In the genomic region with DNA sequence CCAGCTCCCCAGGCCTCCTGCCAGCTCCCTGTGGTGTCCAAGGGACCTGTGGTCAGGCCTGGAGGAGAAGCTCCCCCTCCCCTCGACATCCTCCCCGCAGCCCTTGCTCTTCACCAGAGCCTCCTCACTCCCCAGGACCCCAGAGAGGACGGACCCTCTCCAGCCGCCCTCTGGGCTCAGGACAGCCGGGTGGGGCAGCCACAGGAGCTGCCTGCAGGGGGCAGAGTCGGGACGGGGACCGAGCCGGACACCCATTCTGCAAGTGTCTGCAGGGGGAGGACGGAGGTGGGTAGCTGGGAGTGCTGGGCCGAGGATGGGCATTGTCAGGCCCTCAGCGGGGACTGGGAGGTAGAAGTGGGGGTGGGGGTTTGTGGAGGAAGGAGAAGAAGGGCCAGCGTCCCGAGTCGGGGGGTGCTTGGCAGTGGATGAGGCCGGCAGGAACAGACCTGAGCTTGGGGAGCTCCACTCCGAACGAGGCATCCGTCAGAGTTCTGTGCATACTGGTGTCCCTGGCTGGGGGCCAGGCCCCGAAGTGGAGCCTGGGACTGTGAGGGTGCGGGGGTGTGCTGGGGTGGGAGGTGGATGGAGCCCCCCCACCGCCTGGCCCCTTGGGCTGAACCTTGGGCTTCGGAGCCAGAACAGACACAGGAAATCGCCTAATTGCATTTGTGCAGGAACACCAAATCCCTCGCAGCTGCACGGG, we compare ENCODE assay signal across 6 cellular contexts.
DNase-seq lines count a peak whose midpoint lies in the region; TF ChIP-seq lines count a peak whose summit lies in the region.

No MANE protein-coding gene starts in this region.

- H3K36me3 ChIP-seq in parathyroid adenoma (ENCODE audit: control insufficient read depth, insufficient read depth, low read length), result no peaks in the 10 kb centered on the region

- H3K4me3 ChIP-seq in parathyroid adenoma (ENCODE audit: low read depth, low read length), result no peak overlapping the region

- no peaks in the 10 kb centered on the region for H3K4me1 ChIP-seq in parathyroid adenoma

- H3K27me3 ChIP-seq in parathyroid adenoma (ENCODE audit: control insufficient read depth, insufficient read depth, low read length), result no peaks in the 10 kb centered on the region

- no peak overlapping the region for H3K9ac ChIP-seq in parathyroid adenoma

- no peak overlapping the region for H3K27ac ChIP-seq in parathyroid adenoma

- peak; percentile 49 for DNase-seq in DMS 273 (lab: John Stamatoyannopoulos, UW; ENCODE audit: unreplicated experiment)
- no peak for DNase-seq in DMS 273 treated with DMSO at 0.1 percent for 48 hours (lab: John Stamatoyannopoulos, UW)
- DNase-seq in T47D (ENCODE audit: low read depth in 1 of 2, low spot score in 1 of 2), result peak; percentile 39 to 44
- no peak for DNase-seq in stimulated activated naive CD4-positive, alpha-beta T cell (lab: John Stamatoyannopoulos, UW)
- no peak for DNase-seq in NCI-H748 treated with DMSO at 0.1 percent for 48 hours (lab: John Stamatoyannopoulos, UW)

- in situ Hi-C loops in T47D (cut with HindIII; ENCODE audit: low pct_unique_long_range_greater_than_20kb, low sequenced_read_pairs), result no loop called here

- no peak overlapping the region for H3K4me2 ChIP-seq in parathyroid adenoma (ENCODE audit: low read length)

- H3K9me3 ChIP-seq in parathyroid adenoma (ENCODE audit: control insufficient read depth, low read length), result no peaks in the 10 kb centered on the region

- H3K79me2 ChIP-seq in parathyroid adenoma, result no peaks in the 10 kb centered on the region

- TF ChIP-seq CTCF in parathyroid adenoma (IDR thresholded peaks at IDR 0.05), result peak; percentile 17

- no peak overlapping the region for H2AFZ ChIP-seq in parathyroid adenoma

Comparison
In these comparisons a context has a peak if more than half of its experiments do, and no peak if none do; other contexts are left out.
1. DNase-seq: peak in DMS 273 (single experiment) and T47D (2 of 2); none in DMS 273 treated with DMSO at 0.1 percent for 48 hours (single experiment), stimulated activated naive CD4-positive, alpha-beta T cell (0 of 6) and NCI-H748 treated with DMSO at 0.1 percent for 48 hours (single experiment).